In the genomic region with DNA sequence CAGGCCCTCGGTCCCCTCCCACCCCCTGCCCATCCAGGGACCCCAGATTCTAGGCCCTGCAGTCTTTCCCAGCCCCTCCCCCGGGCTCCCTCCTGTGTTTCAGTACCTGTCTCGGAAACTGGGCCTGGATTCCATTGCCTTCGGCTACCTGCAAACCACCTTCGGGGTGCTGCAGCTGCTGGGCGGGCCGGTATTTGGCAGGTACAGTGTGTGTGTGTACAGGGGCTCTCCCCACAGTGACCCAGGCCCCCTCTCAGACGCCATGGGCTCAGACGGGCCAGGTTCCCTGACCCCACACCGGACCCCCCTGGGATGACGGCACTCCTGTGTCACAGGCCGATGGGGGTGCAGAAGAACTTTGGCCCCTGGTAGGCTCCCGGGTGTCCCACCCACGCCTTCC, we compare ENCODE assay signal across 2 cellular contexts.
A peak's percentile ranks its signal among the peaks of the same experiment; 100 is the strongest.
TF ChIP-seq lines count a peak whose summit lies in the region.

No MANE protein-coding gene starts in this region.

TF ChIP-seq in HepG2, 621 proteins besides CTCF, POLR2A, EP300 and RAD21:
- TF ChIP-seq GFI1 (CRISPR knock-in tag; IDR thresholded peaks at IDR 0.05; ENCODE audit: borderline replicate concordance), result no peak
- no peak for TF ChIP-seq NFE2L2 (IDR thresholded peaks at IDR 0.05; ENCODE audit: low read length)
- TF ChIP-seq ZNF737 (CRISPR knock-in tag; IDR thresholded peaks at IDR 0.05; ENCODE audit: borderline replicate concordance), result no peak
- peak; percentile 34 for TF ChIP-seq AGO2 (optimal IDR thresholded peaks at IDR 0.05; ENCODE audit: low read depth, low read length)
- TF ChIP-seq NR2F2 (IDR thresholded peaks at IDR 0.05; ENCODE audit: borderline replicate concordance, low read depth), result no peak
- TF ChIP-seq BRCA1 (CRISPR knock-in tag; IDR thresholded peaks at IDR 0.05), result no peak
- no peak for TF ChIP-seq CEBPB (IDR thresholded peaks at IDR 0.05; ENCODE audit: borderline replicate concordance, low read depth, low read length)
- TF ChIP-seq ZNF614 (CRISPR knock-in tag; IDR thresholded peaks at IDR 0.05; ENCODE audit: borderline replicate concordance), result no peak

TF ChIP-seq in WTC11, 78 proteins besides CTCF, POLR2A, EP300 and RAD21:
- no peak for TF ChIP-seq MYBL2 (CRISPR knock-in tag; IDR thresholded peaks at IDR 0.05)
- 0 out of 2 replicates have a peak, but pooled peaks have one; percentile 17 for TF ChIP-seq ZNF121 (CRISPR knock-in tag; IDR thresholded peaks at IDR 0.05)
